1 cellular context compared by ENCODE assay signal in genomic region chr2:241489733-241490443, GRCh38.
TF ChIP-seq lines count a peak whose summit lies in the region.

No MANE protein-coding gene starts in this region.

TF ChIP-seq in HepG2, 621 proteins besides CTCF, POLR2A, EP300 and RAD21:
- TF ChIP-seq, protein P1, sequence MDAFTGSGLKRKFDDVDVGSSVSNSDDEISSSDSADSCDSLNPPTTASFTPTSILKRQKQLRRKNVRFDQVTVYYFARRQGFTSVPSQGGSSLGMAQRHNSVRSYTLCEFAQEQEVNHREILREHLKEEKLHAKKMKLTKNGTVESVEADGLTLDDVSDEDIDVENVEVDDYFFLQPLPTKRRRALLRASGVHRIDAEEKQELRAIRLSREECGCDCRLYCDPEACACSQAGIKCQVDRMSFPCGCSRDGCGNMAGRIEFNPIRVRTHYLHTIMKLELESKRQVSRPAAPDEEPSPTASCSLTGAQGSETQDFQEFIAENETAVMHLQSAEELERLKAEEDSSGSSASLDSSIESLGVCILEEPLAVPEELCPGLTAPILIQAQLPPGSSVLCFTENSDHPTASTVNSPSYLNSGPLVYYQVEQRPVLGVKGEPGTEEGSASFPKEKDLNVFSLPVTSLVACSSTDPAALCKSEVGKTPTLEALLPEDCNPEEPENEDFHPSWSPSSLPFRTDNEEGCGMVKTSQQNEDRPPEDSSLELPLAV (CRISPR knock-in tag; conservative IDR thresholded peaks at IDR 0.05; ENCODE audit: low read depth), result no peak
- TF ChIP-seq DMAP1 (CRISPR knock-in tag; IDR thresholded peaks at IDR 0.05) (no peak), ATF7 (IDR thresholded peaks at IDR 0.05) (no peak), ATF7 (CRISPR knock-in tag; IDR thresholded peaks at IDR 0.05) (no peak), KDM1A (CRISPR knock-in tag; IDR thresholded peaks at IDR 0.05) (no peak), NRL (CRISPR knock-in tag; IDR thresholded peaks at IDR 0.05; ENCODE audit: borderline replicate concordance) (no peak), POLR2G (IDR thresholded peaks at IDR 0.05; ENCODE audit: low read depth, low read length) (peak; percentile 27; the same call in 1 of the 2 replicates), TP53 (CRISPR knock-in tag; conservative IDR thresholded peaks at IDR 0.05) (no peak), MBNL3 (CRISPR knock-in tag; conservative IDR thresholded peaks at IDR 0.05) (no peak), SOX6 (IDR thresholded peaks at IDR 0.05) (no peak), SOX6 (CRISPR knock-in tag; IDR thresholded peaks at IDR 0.05) (no peak), AKAP8 (CRISPR knock-in tag; IDR thresholded peaks at IDR 0.05) (peak; percentile 18; the same call in 1 of the 2 replicates), ZNF781 (CRISPR knock-in tag; IDR thresholded peaks at IDR 0.05; ENCODE audit: borderline replicate concordance, not compliant biosample characterization) (no peak), AGO2 (optimal IDR thresholded peaks at IDR 0.05; ENCODE audit: low read depth, low read length) (peak; percentile 77), NCOA2 (CRISPR knock-in tag; IDR thresholded peaks at IDR 0.05) (no peak), ZNF12 (CRISPR knock-in tag; IDR thresholded peaks at IDR 0.05) (no peak), ZNF772 (CRISPR knock-in tag; IDR thresholded peaks at IDR 0.05) (no peak), ZNF225 (CRISPR knock-in tag; IDR thresholded peaks at IDR 0.05) (0 out of 2 replicates have a peak, but pooled peaks have one; percentile 31), RBAK (CRISPR knock-in tag; IDR thresholded peaks at IDR 0.05) (no peak), PAX8 (CRISPR knock-in tag; IDR thresholded peaks at IDR 0.05; ENCODE audit: borderline replicate concordance) (no peak), TRAFD1 (CRISPR knock-in tag; IDR thresholded peaks at IDR 0.05; ENCODE audit: borderline replicate concordance) (no peak), ZNF629 (CRISPR knock-in tag; conservative IDR thresholded peaks at IDR 0.05) (no peak), ZC3H13 (CRISPR knock-in tag; IDR thresholded peaks at IDR 0.05) (no peak), ARHGAP35 (CRISPR knock-in tag; IDR thresholded peaks at IDR 0.05; ENCODE audit: borderline replicate concordance) (no peak)
- TF ChIP-seq, protein P2, sequence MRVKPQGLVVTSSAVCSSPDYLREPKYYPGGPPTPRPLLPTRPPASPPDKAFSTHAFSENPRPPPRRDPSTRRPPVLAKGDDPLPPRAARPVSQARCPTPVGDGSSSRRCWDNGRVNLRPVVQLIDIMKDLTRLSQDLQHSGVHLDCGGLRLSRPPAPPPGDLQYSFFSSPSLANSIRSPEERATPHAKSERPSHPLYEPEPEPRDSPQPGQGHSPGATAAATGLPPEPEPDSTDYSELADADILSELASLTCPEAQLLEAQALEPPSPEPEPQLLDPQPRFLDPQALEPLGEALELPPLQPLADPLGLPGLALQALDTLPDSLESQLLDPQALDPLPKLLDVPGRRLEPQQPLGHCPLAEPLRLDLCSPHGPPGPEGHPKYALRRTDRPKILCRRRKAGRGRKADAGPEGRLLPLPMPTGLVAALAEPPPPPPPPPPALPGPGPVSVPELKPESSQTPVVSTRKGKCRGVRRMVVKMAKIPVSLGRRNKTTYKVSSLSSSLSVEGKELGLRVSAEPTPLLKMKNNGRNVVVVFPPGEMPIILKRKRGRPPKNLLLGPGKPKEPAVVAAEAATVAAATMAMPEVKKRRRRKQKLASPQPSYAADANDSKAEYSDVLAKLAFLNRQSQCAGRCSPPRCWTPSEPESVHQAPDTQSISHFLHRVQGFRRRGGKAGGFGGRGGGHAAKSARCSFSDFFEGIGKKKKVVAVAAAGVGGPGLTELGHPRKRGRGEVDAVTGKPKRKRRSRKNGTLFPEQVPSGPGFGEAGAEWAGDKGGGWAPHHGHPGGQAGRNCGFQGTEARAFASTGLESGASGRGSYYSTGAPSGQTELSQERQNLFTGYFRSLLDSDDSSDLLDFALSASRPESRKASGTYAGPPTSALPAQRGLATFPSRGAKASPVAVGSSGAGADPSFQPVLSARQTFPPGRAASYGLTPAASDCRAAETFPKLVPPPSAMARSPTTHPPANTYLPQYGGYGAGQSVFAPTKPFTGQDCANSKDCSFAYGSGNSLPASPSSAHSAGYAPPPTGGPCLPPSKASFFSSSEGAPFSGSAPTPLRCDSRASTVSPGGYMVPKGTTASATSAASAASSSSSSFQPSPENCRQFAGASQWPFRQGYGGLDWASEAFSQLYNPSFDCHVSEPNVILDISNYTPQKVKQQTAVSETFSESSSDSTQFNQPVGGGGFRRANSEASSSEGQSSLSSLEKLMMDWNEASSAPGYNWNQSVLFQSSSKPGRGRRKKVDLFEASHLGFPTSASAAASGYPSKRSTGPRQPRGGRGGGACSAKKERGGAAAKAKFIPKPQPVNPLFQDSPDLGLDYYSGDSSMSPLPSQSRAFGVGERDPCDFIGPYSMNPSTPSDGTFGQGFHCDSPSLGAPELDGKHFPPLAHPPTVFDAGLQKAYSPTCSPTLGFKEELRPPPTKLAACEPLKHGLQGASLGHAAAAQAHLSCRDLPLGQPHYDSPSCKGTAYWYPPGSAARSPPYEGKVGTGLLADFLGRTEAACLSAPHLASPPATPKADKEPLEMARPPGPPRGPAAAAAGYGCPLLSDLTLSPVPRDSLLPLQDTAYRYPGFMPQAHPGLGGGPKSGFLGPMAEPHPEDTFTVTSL (CRISPR knock-in tag; IDR thresholded peaks at IDR 0.05; ENCODE audit: borderline replicate concordance), result no peak
